In the genomic region with DNA sequence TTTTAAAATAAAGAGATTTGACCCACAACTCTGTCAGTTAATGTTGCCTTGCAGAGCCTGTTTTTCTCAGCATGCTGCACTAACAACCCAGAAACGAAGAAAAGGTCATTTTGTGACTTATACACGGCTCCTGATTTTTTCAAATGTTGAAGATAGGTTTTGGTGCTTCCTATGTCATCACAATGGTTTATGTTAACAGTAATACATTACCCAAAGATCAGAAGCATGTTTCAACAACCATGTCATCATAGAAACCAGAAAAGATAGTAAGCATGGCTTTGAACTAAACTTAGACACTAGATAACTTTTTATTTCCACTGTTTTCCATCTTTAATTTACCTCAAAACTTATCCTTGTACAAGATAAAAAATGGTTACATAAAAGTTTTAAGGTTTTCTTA, we compare ENCODE assay signal across 15 cellular contexts. TPM values are rescaled to one million over a fixed set of nuclear protein-coding genes. Genes with fewer than 3 reads are reported as not detected.
A peak's percentile ranks its signal among the peaks of the same experiment; 100 is the strongest.
DNase-seq lines count a peak whose midpoint lies in the region; ATAC-seq and TF ChIP-seq lines count a peak whose summit lies in the region.
"Had no signal": no experiment of that assay in that cellular context is flagged by ENCODE, and none has a peak within 500 bp of the region (broad histone marks: within the 10 kb centered on the region; RNA-seq: fewer than 3 reads in every experiment).

No MANE protein-coding gene starts in this region.

- no peaks in the 10 kb centered on the region for H3K27me3 Mint-ChIP-seq in nephron (ENCODE audit: low read depth)

- H3K36me3 ChIP-seq in heart left ventricle (peaks cover 0 to under 1% (median 0%) of the 10 kb centered on the region in 9 donors), esophagus muscularis mucosa (no peaks in the 10 kb centered on the region), vagina (no peaks in the 10 kb centered on the region)
- H3K36me3 ChIP-seq: gastrocnemius medialis had no signal

- no peak for ATAC-seq in heart left ventricle
- ATAC-seq in left cardiac atrium = no peak
- ATAC-seq in HG02798 (IDR thresholded peaks at IDR 0.05; ENCODE audit: poor library complexity, unreplicated experiment) = no peak
- ATAC-seq: gastrocnemius medialis; natural killer cell; stimulated activated naive CD8-positive, alpha-beta T cell treated with anti-CD3 and anti-CD28 coated beads, Interleukin-15, Interleukin-2, amounts not matched to agents 100 U/mL and 50 U/mL, for 24 hours had no signal

- no peaks in the 10 kb centered on the region for H3K27me3 ChIP-seq in heart left ventricle
- H3K27me3 ChIP-seq in esophagus muscularis mucosa = no peaks in the 10 kb centered on the region
- no peaks in the 10 kb centered on the region for H3K27me3 ChIP-seq in vagina
- H3K27me3 ChIP-seq: gastrocnemius medialis had no signal

- H3K9me3 ChIP-seq in heart left ventricle (no peaks in the 10 kb centered on the region), esophagus muscularis mucosa (no peaks in the 10 kb centered on the region), vagina (no peaks in the 10 kb centered on the region)
- H3K9me3 ChIP-seq: gastrocnemius medialis had no signal

- WGBS in heart left ventricle, 4 donors = 10 to 19% (median 14%) methylated on average over 2 of the region's 2 CpGs
- WGBS in esophagus muscularis mucosa = 24% methylated on average over 2 of the region's 2 CpGs

- TF ChIP-seq POLR2A in heart left ventricle (IDR thresholded peaks at IDR 0.05) = no peak
- no peak for TF ChIP-seq POLR2A in esophagus muscularis mucosa (IDR thresholded peaks at IDR 0.05; ENCODE audit: low read depth)
- TF ChIP-seq POLR2A in vagina (IDR thresholded peaks at IDR 0.05) = no peak

- no peaks in the 10 kb centered on the region for H3K36me3 Mint-ChIP-seq in nephron (ENCODE audit: low read depth)
- H3K36me3 Mint-ChIP-seq: natural killer cell had no signal

- no peaks in the 10 kb centered on the region for H3K9me3 Mint-ChIP-seq in nephron
- H3K9me3 Mint-ChIP-seq: natural killer cell; T-helper 2 cell treated with Interferon-gamma antibody and Interleukin-4, amounts not matched to agents 5 μg/mL and 100 μg/mL, for 36 hours had no signal

- H3K4me3 Mint-ChIP-seq in nephron = no peak overlapping the region
- H3K4me3 Mint-ChIP-seq: natural killer cell; T-helper 2 cell treated with Interferon-gamma antibody and Interleukin-4, amounts not matched to agents 5 μg/mL and 100 μg/mL, for 36 hours had no signal

- H3K27ac Mint-ChIP-seq in nephron = peak overlapping the region; percentile 51 to 82 (median 78)
- H3K27ac Mint-ChIP-seq: natural killer cell; T-helper 2 cell treated with Interferon-gamma antibody and Interleukin-4, amounts not matched to agents 5 μg/mL and 100 μg/mL, for 36 hours had no signal

- H3K4me3 ChIP-seq in heart left ventricle (peak overlapping the region in 1 of 12 donors; percentile 8), esophagus muscularis mucosa (peak overlapping the region in 1 of 4 donors; percentile 2), vagina (no peak overlapping the region)

- TF ChIP-seq EP300 in esophagus muscularis mucosa (IDR thresholded peaks at IDR 0.05) = no peak

- peaks cover 47% of the 10 kb centered on the region for H3K4me1 Mint-ChIP-seq in nephron

- DNase-seq in heart left ventricle = no peak
- no peak for DNase-seq in left cardiac atrium
- no peak for DNase-seq in esophagus muscularis mucosa (ENCODE audit: extremely low spot score)
- no peak for DNase-seq in vagina (ENCODE audit: extremely low spot score in 2 of 2)
- no peak for DNase-seq in stimulated activated CD4-positive, alpha-beta T cell treated with anti-CD3 and anti-CD28 coated beads, Interleukin-15, amount 100 ng/mL, for 24 hours
- DNase-seq in AML-193 (lab: John Stamatoyannopoulos, UW) = no peak
- DNase-seq: aorta; effector memory CD4-positive, alpha-beta T cell; gastrocnemius medialis; natural killer cell; NCI-H2029 treated with DMSO at 0.1 percent for 48 hours; stimulated activated naive CD8-positive, alpha-beta T cell treated with anti-CD3 and anti-CD28 coated beads, Interleukin-15, Interleukin-2, amounts not matched to agents 100 U/mL and 50 U/mL, for 24 hours had no signal

- TF ChIP-seq CTCF in heart left ventricle (IDR thresholded peaks at IDR 0.05) = no peak
- TF ChIP-seq CTCF in esophagus muscularis mucosa (IDR thresholded peaks at IDR 0.05) = no peak
- no peak for TF ChIP-seq CTCF in nephron (IDR thresholded peaks at IDR 0.05; ENCODE audit: unreplicated experiment in 3 of 3)
- TF ChIP-seq CTCF in vagina (IDR thresholded peaks at IDR 0.05) = no peak

- intact Hi-C loops in heart left ventricle (cut with DNase I) = loop anchor here in 1 of 10 donors (10.0 kb wide), 1 partner anchor 161 kb away; no protein-coding TSS in a partner anchor
- intact Hi-C loops in left cardiac atrium (cut with DNase I) = loop anchor here in 1 of 2 donors (10.0 kb wide), 1 partner anchor 151 kb away; no protein-coding TSS in a partner anchor
- intact Hi-C loops in esophagus muscularis mucosa (cut with DNase I) = no loop called here
- intact Hi-C loops in vagina (cut with DNase I) = no loop called here

- H3K4me1 ChIP-seq in heart left ventricle = peaks cover 0 to 73% (median 41%) of the 10 kb centered on the region in 12 donors
- H3K4me1 ChIP-seq in esophagus muscularis mucosa = peaks cover 28 to 78% (median 70%) of the 10 kb centered on the region in 4 donors
- peaks cover 62% of the 10 kb centered on the region for H3K4me1 ChIP-seq in vagina

- peak overlapping the region; percentile 22 to 72 (median 58) for H3K27ac ChIP-seq in heart left ventricle
- peak overlapping the region in 3 of 4 donors; percentile 10 to 42 (median 16) for H3K27ac ChIP-seq in esophagus muscularis mucosa (replicated peaks in 1 of 4)
- H3K27ac ChIP-seq in vagina = peak overlapping the region; percentile 18

RNA-seq across cellular contexts. Expression of a gene that starts 10.1 kb away (rescaled TPM):
- total RNA-seq in heart left ventricle (10 to 100 TPM; 28.2 to 56.5 (median 46.0) TPM), left cardiac atrium (10 to 100 TPM; 33.2 to 41.8 TPM), esophagus muscularis mucosa (10 to 100 TPM; 76.3 to 97.2 (median 91.0) TPM), vagina (90.6 TPM)
- 10 to 100 TPM; 15.3 to 22.6 TPM for polyA plus RNA-seq in heart left ventricle
